In genomic region chr15:79909556-79910335, GRCh38 we compare ENCODE assay signal across 8 cellular contexts. TPM values are rescaled to one million over a fixed set of nuclear protein-coding genes. Genes with fewer than 3 reads are reported as not detected.
DNase-seq lines count a peak whose midpoint lies in the region; ATAC-seq, FAIRE-seq and TF ChIP-seq lines count a peak whose summit lies in the region.
"Not testable (repeated sequence)": the region's sequence is repeated elsewhere in the genome, so short reads cannot be mapped to it uniquely, and the experiment has no call there.

No MANE protein-coding gene starts in this region.

- intact Hi-C loops in activated CD8-positive, alpha-beta T cell treated with anti-CD3 and anti-CD28 coated beads for 36 hours (cut with micrococcal nuclease) = not testable (repeated sequence)

- peak overlapping the region; percentile 58 for H3K4me2 ChIP-seq in OCI-LY3 (ENCODE audit: low read length)

- FAIRE-seq in GM19239 (lab: Jason Lieb, UNC) = peak; percentile 98

- H3K27ac ChIP-seq in OCI-LY3 (ENCODE audit: low read length) = peak overlapping the region; percentile 90

- H2AFZ ChIP-seq in OCI-LY3 (ENCODE audit: low read depth, low read length) = not testable (repeated sequence)

- not testable (repeated sequence) for H3K27me3 ChIP-seq in OCI-LY3 (ENCODE audit: low read depth, low read length)

- H3K4me1 Mint-ChIP-seq in IgD-negative memory B cell = peaks cover 12 to 14% (median 13%) of the 10 kb centered on the region in 3 donors
- H3K4me1 Mint-ChIP-seq in activated CD8-positive, alpha-beta T cell treated with anti-CD3 and anti-CD28 coated beads for 36 hours (ENCODE audit: low read depth) = not testable (repeated sequence)
- H3K4me1 Mint-ChIP-seq in stimulated activated memory B cell treated with anti-CD40 and anti-IgM and Interleukin-4, amounts not matched to agents 10 μg/mL and 1 μg/mL and 100 μg/mL, for 72 hours = peaks cover 14% of the 10 kb centered on the region

- H3K4me3 Mint-ChIP-seq in IgD-negative memory B cell = peak overlapping the region; percentile 14 to 82 (median 64)
- not testable (repeated sequence) for H3K4me3 Mint-ChIP-seq in activated CD8-positive, alpha-beta T cell treated with anti-CD3 and anti-CD28 coated beads for 36 hours
- peak overlapping the region; percentile 13 for H3K4me3 Mint-ChIP-seq in stimulated activated memory B cell treated with anti-CD40 and anti-IgM and Interleukin-4, amounts not matched to agents 10 μg/mL and 1 μg/mL and 100 μg/mL, for 72 hours

- peak overlapping the region; percentile 36 for H3K4me3 ChIP-seq in OCI-LY3 (ENCODE audit: low read length)

- ATAC-seq in GM21717 (IDR thresholded peaks at IDR 0.05; ENCODE audit: unreplicated experiment) (peak; percentile 64), HG03108 (IDR thresholded peaks at IDR 0.05; ENCODE audit: unreplicated experiment) (peak; percentile 82)
- ATAC-seq in activated CD8-positive, alpha-beta T cell treated with anti-CD3 and anti-CD28 coated beads for 36 hours = not testable (repeated sequence)
- ATAC-seq in stimulated activated memory B cell treated with anti-CD40 and anti-IgM and Interleukin-4, amounts not matched to agents 10 μg/mL and 1 μg/mL and 100 μg/mL, for 72 hours = peak; percentile 92

- DNase-seq in GF-D8 (lab: John Stamatoyannopoulos, UW) = peak; percentile 42
- DNase-seq in GM19239 (ENCODE audit: insufficient read length, low spot score) = not testable (repeated sequence)
- DNase-seq in activated CD8-positive, alpha-beta T cell treated with anti-CD3 and anti-CD28 coated beads for 36 hours = peak; percentile 12

- peaks cover 24% of the 10 kb centered on the region for H3K4me1 ChIP-seq in OCI-LY3 (ENCODE audit: low read length)

- not testable (repeated sequence) for H4K20me1 ChIP-seq in OCI-LY3 (ENCODE audit: insufficient read depth, low read length)

- not testable (repeated sequence) for H3K27me3 Mint-ChIP-seq in IgD-negative memory B cell; activated CD8-positive, alpha-beta T cell treated with anti-CD3 and anti-CD28 coated beads for 36 hours; stimulated activated memory B cell treated with anti-CD40 and anti-IgM and Interleukin-4, amounts not matched to agents 10 μg/mL and 1 μg/mL and 100 μg/mL, for 72 hours

- peaks cover 84% of the 10 kb centered on the region for H3K36me3 ChIP-seq in OCI-LY3 (replicated peaks; ENCODE audit: low read depth, low read length)

- CTCF ChIA-PET in activated CD8-positive, alpha-beta T cell treated with anti-CD3 and anti-CD28 coated beads for 36 hours (lab: Charles Lee) = interaction anchor here (0.7 to 2.2 kb wide), 7 partner anchors 11 to 83 kb away, joined by 3 to 8 read pairs (median 4); no protein-coding TSS in a partner anchor

- H3K79me2 ChIP-seq in OCI-LY3 (ENCODE audit: low read length) = peaks cover 71% of the 10 kb centered on the region

- TF ChIP-seq CTCF in OCI-LY3 (IDR thresholded peaks at IDR 0.05; ENCODE audit: low read depth, low read length); activated CD8-positive, alpha-beta T cell treated with anti-CD3 and anti-CD28 coated beads for 36 hours (IDR thresholded peaks at IDR 0.05): not testable (repeated sequence)

- POLR2A ChIA-PET in activated CD8-positive, alpha-beta T cell treated with anti-CD3 and anti-CD28 coated beads for 36 hours (lab: Charles Lee) = interaction anchor here (0.6 to 3.3 kb wide), 4 partner anchors 11 to 68 kb away, joined by 3 to 10 read pairs (median 4); partner anchors contain the start of gene MTHFS

- peaks cover 6 to 23% (median 10%) of the 10 kb centered on the region in 3 donors for H3K9me3 Mint-ChIP-seq in IgD-negative memory B cell
- peaks cover 23% of the 10 kb centered on the region for H3K9me3 Mint-ChIP-seq in activated CD8-positive, alpha-beta T cell treated with anti-CD3 and anti-CD28 coated beads for 36 hours
- not testable (repeated sequence) for H3K9me3 Mint-ChIP-seq in stimulated activated memory B cell treated with anti-CD40 and anti-IgM and Interleukin-4, amounts not matched to agents 10 μg/mL and 1 μg/mL and 100 μg/mL, for 72 hours

- not testable (repeated sequence) for H3K36me3 Mint-ChIP-seq in IgD-negative memory B cell
- H3K36me3 Mint-ChIP-seq in activated CD8-positive, alpha-beta T cell treated with anti-CD3 and anti-CD28 coated beads for 36 hours (ENCODE audit: low read depth) = peaks cover 67% of the 10 kb centered on the region
- H3K36me3 Mint-ChIP-seq in stimulated activated memory B cell treated with anti-CD40 and anti-IgM and Interleukin-4, amounts not matched to agents 10 μg/mL and 1 μg/mL and 100 μg/mL, for 72 hours = peaks cover 36% of the 10 kb centered on the region

- H3K27ac Mint-ChIP-seq in IgD-negative memory B cell = peak overlapping the region in 2 of 3 donors; percentile 40 to 92
- not testable (repeated sequence) for H3K27ac Mint-ChIP-seq in activated CD8-positive, alpha-beta T cell treated with anti-CD3 and anti-CD28 coated beads for 36 hours
- peak overlapping the region; percentile 75 for H3K27ac Mint-ChIP-seq in stimulated activated memory B cell treated with anti-CD40 and anti-IgM and Interleukin-4, amounts not matched to agents 10 μg/mL and 1 μg/mL and 100 μg/mL, for 72 hours

- peaks cover 46% of the 10 kb centered on the region for H3K9me3 ChIP-seq in OCI-LY3 (ENCODE audit: insufficient read depth, low read length)

- peak overlapping the region; percentile 38; the same call in 1 of the 2 replicates for H3K9ac ChIP-seq in OCI-LY3 (ENCODE audit: low read length)

RNA-seq across cellular contexts. Expression of gene MTHFS, which starts 12.9 kb away (rescaled TPM):
- 61.3 TPM for polyA plus RNA-seq in IgD-negative memory B cell
- 10 to 100 TPM; 27.3 to 28.4 TPM for total RNA-seq in activated CD8-positive, alpha-beta T cell treated with anti-CD3 and anti-CD28 coated beads for 36 hours
